ENCODE assay signal across 1 cellular context in the genomic region with DNA sequence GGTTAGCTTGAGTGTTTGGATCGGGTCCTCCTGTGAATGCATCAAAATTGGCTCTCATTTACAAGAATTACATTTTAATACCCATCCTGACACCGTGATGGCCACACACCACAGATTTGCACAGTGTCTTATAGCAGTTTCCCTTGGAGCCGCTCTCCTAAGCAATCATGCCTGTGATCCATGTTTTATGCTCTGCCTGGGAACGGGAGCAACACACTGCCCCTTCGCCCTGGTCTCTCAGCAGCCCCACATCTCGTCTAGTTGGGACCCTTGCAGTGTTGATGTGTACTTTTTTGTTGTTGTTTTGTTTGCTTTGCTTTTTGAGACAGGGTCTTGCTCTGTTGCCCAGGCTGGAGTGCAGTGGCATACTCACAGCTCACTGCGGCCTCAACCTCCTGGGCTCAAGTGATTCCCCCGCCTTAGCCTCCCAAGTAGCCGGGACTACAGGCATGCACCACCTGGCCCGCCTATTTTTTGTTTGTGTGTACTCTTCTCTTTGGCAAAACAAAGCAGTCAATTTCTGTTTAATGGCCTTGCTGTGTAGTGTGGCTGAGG.
TF ChIP-seq lines count a peak whose summit lies in the region.

No MANE protein-coding gene starts in this region.

TF ChIP-seq in K562, 482 proteins besides CTCF, POLR2A, EP300 and RAD21 (continued from another document):
- TF ChIP-seq GATAD2A (IDR thresholded peaks at IDR 0.05) (no peak), BRD9 (IDR thresholded peaks at IDR 0.05; ENCODE audit: low read depth, partially characterized antibody) (no peak)
- TF ChIP-seq, protein P1, sequence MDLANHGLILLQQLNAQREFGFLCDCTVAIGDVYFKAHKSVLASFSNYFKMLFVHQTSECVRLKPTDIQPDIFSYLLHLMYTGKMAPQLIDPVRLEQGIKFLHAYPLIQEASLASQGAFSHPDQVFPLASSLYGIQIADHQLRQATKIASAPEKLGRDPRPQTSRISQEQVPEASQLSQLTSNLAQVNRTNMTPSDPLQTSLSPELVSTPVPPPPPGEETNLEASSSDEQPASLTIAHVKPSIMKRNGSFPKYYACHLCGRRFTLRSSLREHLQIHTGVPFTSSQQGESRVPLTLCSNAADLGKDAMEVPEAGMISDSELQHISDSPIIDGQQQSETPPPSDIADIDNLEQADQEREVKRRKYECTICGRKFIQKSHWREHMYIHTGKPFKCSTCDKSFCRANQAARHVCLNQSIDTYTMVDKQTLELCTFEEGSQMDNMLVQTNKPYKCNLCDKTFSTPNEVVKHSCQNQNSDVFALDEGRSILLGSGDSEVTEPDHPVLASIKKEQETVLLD (IDR thresholded peaks at IDR 0.05), result no peak
